ENCODE assay signal across 9 cellular contexts in the genomic region with DNA sequence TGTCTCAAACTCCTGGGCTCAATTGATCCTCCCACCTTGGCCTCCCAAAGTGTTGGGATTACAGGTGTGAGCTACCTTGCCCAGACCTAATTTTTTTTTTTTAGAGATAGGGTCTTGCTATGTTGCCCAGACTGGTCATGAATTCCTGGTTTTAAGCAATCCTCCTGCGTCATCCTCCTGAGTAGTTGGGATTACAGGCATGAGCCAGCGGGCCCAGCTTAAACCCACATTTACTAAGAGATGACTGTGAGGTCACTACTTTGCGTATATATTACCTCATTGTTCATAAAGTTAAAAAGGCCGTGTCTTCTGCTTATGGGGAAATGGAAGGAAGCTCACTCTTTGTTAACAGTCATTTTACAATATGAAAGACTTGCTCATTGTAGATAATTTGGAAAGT. TPM values are rescaled to one million over a fixed set of nuclear protein-coding genes. Genes with fewer than 3 reads are reported as not detected.
DNase-seq lines count a peak whose midpoint lies in the region; ATAC-seq lines count a peak whose summit lies in the region.
"Had no signal": no experiment of that assay in that cellular context is flagged by ENCODE, and none has a peak within 500 bp of the region (broad histone marks: within the 10 kb centered on the region; RNA-seq: fewer than 3 reads in every experiment).

No MANE protein-coding gene starts in this region.

- peaks cover 92% of the 10 kb centered on the region for H3K4me1 Mint-ChIP-seq in stimulated activated naive CD8-positive, alpha-beta T cell treated with anti-CD3 and anti-CD28 coated beads, Interleukin-15, Interleukin-2, amounts not matched to agents 100 ng/mL and 50 ng/mL, for 24 hours (ENCODE audit: low read depth)
- peaks cover 81% of the 10 kb centered on the region for H3K4me1 Mint-ChIP-seq in activated naive CD8-positive, alpha-beta T cell treated with anti-CD3 and anti-CD28 coated beads, Interleukin-2, amount 10 ng/mL, durations not matched to agents 7 days and 5 days

- DNase-seq in stimulated activated naive CD8-positive, alpha-beta T cell treated with anti-CD3 and anti-CD28 coated beads, Interleukin-15, Interleukin-2, amounts not matched to agents 100 U/mL and 50 U/mL, for 24 hours: no peak
- no peak for DNase-seq in activated naive CD8-positive, alpha-beta T cell treated with anti-CD3 and anti-CD28 coated beads, Interleukin-2, amount 10 ng/mL, durations not matched to agents 7 days and 5 days
- DNase-seq in stimulated activated naive CD4-positive, alpha-beta T cell treated with Interleukin-2 at 50 U/mL for 16 hours (lab: John Stamatoyannopoulos, UW): no peak
- no peak for DNase-seq in KG1 (lab: John Stamatoyannopoulos, UW)
- no peak for DNase-seq in stimulated activated CD4-positive, alpha-beta T cell treated with anti-CD3 and anti-CD28 coated beads, Interleukin-4, amount 100 ng/mL, for 24 hours
- DNase-seq: NCI-H2029 treated with DMSO at 0.1 percent for 48 hours had no signal

- H3K27ac Mint-ChIP-seq in stimulated activated naive CD8-positive, alpha-beta T cell treated with anti-CD3 and anti-CD28 coated beads, Interleukin-15, Interleukin-2, amounts not matched to agents 100 ng/mL and 50 ng/mL, for 24 hours: peak overlapping the region; percentile 94
- H3K27ac Mint-ChIP-seq in activated naive CD8-positive, alpha-beta T cell treated with anti-CD3 and anti-CD28 coated beads, Interleukin-2, amount 10 ng/mL, durations not matched to agents 7 days and 5 days: peak overlapping the region; percentile 98

- H3K9me3 ChIP-seq in muscle layer of duodenum (ENCODE audit: control insufficient read depth in 1 of 2, low read length in 2 of 2): no peaks in the 10 kb centered on the region

- no peaks in the 10 kb centered on the region for H3K27me3 Mint-ChIP-seq in stimulated activated naive CD8-positive, alpha-beta T cell treated with anti-CD3 and anti-CD28 coated beads, Interleukin-15, Interleukin-2, amounts not matched to agents 100 ng/mL and 50 ng/mL, for 24 hours
- no peaks in the 10 kb centered on the region for H3K27me3 Mint-ChIP-seq in activated naive CD8-positive, alpha-beta T cell treated with anti-CD3 and anti-CD28 coated beads, Interleukin-2, amount 10 ng/mL, durations not matched to agents 7 days and 5 days

- POLR2A ChIA-PET in activated naive CD8-positive, alpha-beta T cell treated with anti-CD3 and anti-CD28 coated beads, Interleukin-2, amount 10 ng/mL, durations not matched to agents 7 days and 5 days (lab: Charles Lee): interaction anchor here (1.0 to 17.7 kb wide), 3 partner anchors 8 to 37 kb away, joined by 4 to 359 read pairs (median 44); no protein-coding TSS in a partner anchor

- peaks cover 17% of the 10 kb centered on the region for H3K36me3 Mint-ChIP-seq in stimulated activated naive CD8-positive, alpha-beta T cell treated with anti-CD3 and anti-CD28 coated beads, Interleukin-15, Interleukin-2, amounts not matched to agents 100 ng/mL and 50 ng/mL, for 24 hours (ENCODE audit: low read depth)
- peaks cover 25% of the 10 kb centered on the region for H3K36me3 Mint-ChIP-seq in activated naive CD8-positive, alpha-beta T cell treated with anti-CD3 and anti-CD28 coated beads, Interleukin-2, amount 10 ng/mL, durations not matched to agents 7 days and 5 days

- H3K27ac ChIP-seq in muscle layer of duodenum (ENCODE audit: low read length): peak overlapping the region; percentile 88

- no peak overlapping the region for H3K4me3 ChIP-seq in muscle layer of duodenum (ENCODE audit: low read depth in 1 of 2, low read length in 2 of 2)

- H3K4me3 Mint-ChIP-seq in stimulated activated naive CD8-positive, alpha-beta T cell treated with anti-CD3 and anti-CD28 coated beads, Interleukin-15, Interleukin-2, amounts not matched to agents 100 ng/mL and 50 ng/mL, for 24 hours: peak overlapping the region; percentile 87
- peak overlapping the region; percentile 91 for H3K4me3 Mint-ChIP-seq in activated naive CD8-positive, alpha-beta T cell treated with anti-CD3 and anti-CD28 coated beads, Interleukin-2, amount 10 ng/mL, durations not matched to agents 7 days and 5 days

- peaks cover 19 to 30% of the 10 kb centered on the region in 2 donors for H3K4me1 ChIP-seq in muscle layer of duodenum (ENCODE audit: control insufficient read depth in 1 of 2, insufficient read depth in 2 of 2, low read length in 2 of 2)

- no peaks in the 10 kb centered on the region for H3K9me3 Mint-ChIP-seq in stimulated activated naive CD8-positive, alpha-beta T cell treated with anti-CD3 and anti-CD28 coated beads, Interleukin-15, Interleukin-2, amounts not matched to agents 100 ng/mL and 50 ng/mL, for 24 hours
- H3K9me3 Mint-ChIP-seq in activated naive CD8-positive, alpha-beta T cell treated with anti-CD3 and anti-CD28 coated beads, Interleukin-2, amount 10 ng/mL, durations not matched to agents 7 days and 5 days: no peaks in the 10 kb centered on the region

- ATAC-seq in stimulated activated naive CD8-positive, alpha-beta T cell treated with anti-CD3 and anti-CD28 coated beads, Interleukin-15, Interleukin-2, amounts not matched to agents 100 U/mL and 50 U/mL, for 24 hours: no peak
- ATAC-seq in activated naive CD8-positive, alpha-beta T cell treated with anti-CD3 and anti-CD28 coated beads, Interleukin-2, amount 10 ng/mL, durations not matched to agents 7 days and 5 days (ENCODE audit: low read depth): no peak
- no peak for ATAC-seq in esophagus mucosa

- H3K36me3 ChIP-seq in muscle layer of duodenum (ENCODE audit: control insufficient read depth in 1 of 2, insufficient read depth in 2 of 2, low read length in 2 of 2): no peaks in the 10 kb centered on the region

- no peaks in the 10 kb centered on the region for H3K27me3 ChIP-seq in muscle layer of duodenum (ENCODE audit: low read depth, low read length)

RNA-seq across cellular contexts. Expression of a gene that starts 39.6 kb away (rescaled TPM):
- not detected for total RNA-seq in activated naive CD8-positive, alpha-beta T cell treated with anti-CD3 and anti-CD28 coated beads, Interleukin-2, amount 10 ng/mL, durations not matched to agents 7 days and 5 days
- not detected for total RNA-seq in esophagus mucosa
